In genomic region chr18:22422909-22423548, GRCh38 we compare ENCODE assay signal across 16 cellular contexts. TPM values are rescaled to one million over a fixed set of nuclear protein-coding genes. Genes with fewer than 3 reads are reported as not detected.
DNase-seq lines count a peak whose midpoint lies in the region; ATAC-seq and TF ChIP-seq lines count a peak whose summit lies in the region.
"Had no signal": no experiment of that assay in that cellular context is flagged by ENCODE, and none has a peak within 500 bp of the region (broad histone marks: within the 10 kb centered on the region; RNA-seq: fewer than 3 reads in every experiment).

No MANE protein-coding gene starts in this region.

- ATAC-seq in gastrocnemius medialis = no peak
- ATAC-seq: naive thymus-derived CD4-positive, alpha-beta T cell had no signal

- H3K27ac Mint-ChIP-seq in nephron progenitor cell = no peak overlapping the region
- H3K27ac Mint-ChIP-seq: activated B cell treated with CpG ODN at 0.5 μM for 24 hours; activated naive CD8-positive, alpha-beta T cell treated with anti-CD3 and anti-CD28 coated beads for 36 hours; dendritic cell treated with granulocyte-macrophage colony-stimulating factor and Interleukin-4, amounts not matched to agents 40 ng/mL and 50 ng/mL, for 4 days; naive thymus-derived CD4-positive, alpha-beta T cell had no signal

- H3K4me1 ChIP-seq in thyroid gland = peaks cover 10 to 12% of the 10 kb centered on the region in 2 donors
- peaks cover 0 to 8% of the 10 kb centered on the region in 2 donors for H3K4me1 ChIP-seq in gastrocnemius medialis
- H3K4me1 ChIP-seq: HAP-1 had no signal

- H3K27me3 Mint-ChIP-seq in nephron progenitor cell (ENCODE audit: low read depth, poor library complexity) = peaks cover 37% of the 10 kb centered on the region
- H3K27me3 Mint-ChIP-seq: activated B cell treated with CpG ODN at 0.5 μM for 24 hours; dendritic cell treated with granulocyte-macrophage colony-stimulating factor and Interleukin-4, amounts not matched to agents 40 ng/mL and 50 ng/mL, for 4 days had no signal

- TF ChIP-seq POLR2A in thyroid gland (IDR thresholded peaks at IDR 0.05) (no peak), gastrocnemius medialis (IDR thresholded peaks at IDR 0.05) (no peak)

- in situ Hi-C loops in gastrocnemius medialis (cut with MboI; ENCODE audit: low sequenced_read_pairs in 4 of 4) = no loop called here

- no peaks in the 10 kb centered on the region for H3K36me3 Mint-ChIP-seq in nephron progenitor cell (ENCODE audit: low read depth)
- H3K36me3 Mint-ChIP-seq: activated naive CD8-positive, alpha-beta T cell treated with anti-CD3 and anti-CD28 coated beads for 36 hours; naive thymus-derived CD4-positive, alpha-beta T cell had no signal

- TF ChIP-seq CTCF in LNCaP clone FGC (IDR thresholded peaks at IDR 0.05; ENCODE audit: control insufficient read depth, extremely low read depth, insufficient read depth) = peak; percentile 21; the same call in 1 of the 2 replicates
- TF ChIP-seq CTCF in coronary artery (IDR thresholded peaks at IDR 0.05) = no peak
- no peak for TF ChIP-seq CTCF in thyroid gland (IDR thresholded peaks at IDR 0.05)
- no peak for TF ChIP-seq CTCF in gastrocnemius medialis (IDR thresholded peaks at IDR 0.05 in 4 of 5, conservative IDR thresholded peaks at IDR 0.05 in 1 of 5)
- no peak for TF ChIP-seq CTCF in nephron progenitor cell (IDR thresholded peaks at IDR 0.05)

- H3K4me3 Mint-ChIP-seq in nephron progenitor cell = no peak overlapping the region
- H3K4me3 Mint-ChIP-seq: activated B cell treated with CpG ODN at 0.5 μM for 24 hours; activated naive CD8-positive, alpha-beta T cell treated with anti-CD3 and anti-CD28 coated beads for 36 hours; dendritic cell treated with granulocyte-macrophage colony-stimulating factor and Interleukin-4, amounts not matched to agents 40 ng/mL and 50 ng/mL, for 4 days; immature natural killer cell; naive thymus-derived CD4-positive, alpha-beta T cell had no signal

- H3K27ac ChIP-seq in coronary artery (peak overlapping the region; percentile 60 to 73), thyroid gland (peak overlapping the region; percentile 20 to 36 (median 24)), gastrocnemius medialis (peak overlapping the region in 1 of 4 donors; percentile 33)

- H3K9me3 Mint-ChIP-seq in nephron progenitor cell = peaks cover 16% of the 10 kb centered on the region

- DNase-seq in LNCaP clone FGC (ENCODE audit: low read depth) (peak; percentile 83), coronary artery (ENCODE audit: low spot score) (no peak), kidney tubule cell (ENCODE audit: low spot score) (peak; percentile 54), thyroid gland (peak; percentile 71 to 80), gastrocnemius medialis (no peak), nephron progenitor cell (no peak)
- DNase-seq in activated naive CD4-positive, alpha-beta T cell treated with Interleukin-2 at 50 U/mL for 16 hours = no peak
- DNase-seq: activated B cell treated with CpG ODN at 0.5 μM for 24 hours; activated CD8-positive, alpha-beta memory T cell treated with anti-CD3 and anti-CD28 coated beads, Interleukin-2, amount 50 U/mL, for 4 hours; activated naive CD8-positive, alpha-beta T cell treated with anti-CD3 and anti-CD28 coated beads for 36 hours; immature natural killer cell; MV-4-11; naive thymus-derived CD4-positive, alpha-beta T cell; SW 1271 had no signal

- peaks cover 2% of the 10 kb centered on the region for H3K4me1 Mint-ChIP-seq in nephron progenitor cell
- H3K4me1 Mint-ChIP-seq: activated B cell treated with CpG ODN at 0.5 μM for 24 hours; activated naive CD8-positive, alpha-beta T cell treated with anti-CD3 and anti-CD28 coated beads for 36 hours had no signal

- WGBS in thyroid gland, 2 donors = 44 to 51% methylated on average over 9 of the region's 9 CpGs

- H3K4me3 ChIP-seq in LNCaP clone FGC (ENCODE audit: low read depth, low read length) = no peak overlapping the region
- H3K4me3 ChIP-seq in coronary artery = no peak overlapping the region
- no peak overlapping the region for H3K4me3 ChIP-seq in thyroid gland (replicated peaks in 1 of 3)
- H3K4me3 ChIP-seq in gastrocnemius medialis = no peak overlapping the region
- H3K4me3 ChIP-seq: HAP-1 had no signal

- H3K36me3 ChIP-seq in thyroid gland = no peaks in the 10 kb centered on the region
- no peaks in the 10 kb centered on the region for H3K36me3 ChIP-seq in gastrocnemius medialis
- H3K36me3 ChIP-seq: HAP-1 had no signal

- intact Hi-C loops in thyroid gland (cut with DNase I) (no loop called here), gastrocnemius medialis (cut with DNase I; ENCODE audit: low total_unique reads) (no loop called here)

- no peaks in the 10 kb centered on the region for H3K9me3 ChIP-seq in thyroid gland
- no peaks in the 10 kb centered on the region for H3K9me3 ChIP-seq in gastrocnemius medialis
- H3K9me3 ChIP-seq: HAP-1 had no signal

- H3K27me3 ChIP-seq in thyroid gland (no peaks in the 10 kb centered on the region), gastrocnemius medialis (no peaks in the 10 kb centered on the region)

RNA-seq across cellular contexts. Expression of gene CTAGE1, which starts 5.3 kb away (rescaled TPM):
- total RNA-seq in thyroid gland (not detected), gastrocnemius medialis (not detected)
- total RNA-seq: activated B cell treated with CpG ODN at 0.5 μM for 24 hours; activated naive CD8-positive, alpha-beta T cell treated with anti-CD3 and anti-CD28 coated beads for 36 hours; naive thymus-derived CD4-positive, alpha-beta T cell had no signal

Comparison
In these comparisons a context has a peak if more than half of its experiments do, and no peak if none do; other contexts are left out.
1. DNase-seq: peak in LNCaP clone FGC (single experiment), kidney tubule cell (single experiment) and thyroid gland (2 of 2); none in coronary artery (single experiment), gastrocnemius medialis (0 of 2), activated naive CD4-positive, alpha-beta T cell treated with Interleukin-2 at 50 U/mL for 16 hours (single experiment) and nephron progenitor cell (single experiment).